ENCODE assay signal across 11 cellular contexts in the genomic region with DNA sequence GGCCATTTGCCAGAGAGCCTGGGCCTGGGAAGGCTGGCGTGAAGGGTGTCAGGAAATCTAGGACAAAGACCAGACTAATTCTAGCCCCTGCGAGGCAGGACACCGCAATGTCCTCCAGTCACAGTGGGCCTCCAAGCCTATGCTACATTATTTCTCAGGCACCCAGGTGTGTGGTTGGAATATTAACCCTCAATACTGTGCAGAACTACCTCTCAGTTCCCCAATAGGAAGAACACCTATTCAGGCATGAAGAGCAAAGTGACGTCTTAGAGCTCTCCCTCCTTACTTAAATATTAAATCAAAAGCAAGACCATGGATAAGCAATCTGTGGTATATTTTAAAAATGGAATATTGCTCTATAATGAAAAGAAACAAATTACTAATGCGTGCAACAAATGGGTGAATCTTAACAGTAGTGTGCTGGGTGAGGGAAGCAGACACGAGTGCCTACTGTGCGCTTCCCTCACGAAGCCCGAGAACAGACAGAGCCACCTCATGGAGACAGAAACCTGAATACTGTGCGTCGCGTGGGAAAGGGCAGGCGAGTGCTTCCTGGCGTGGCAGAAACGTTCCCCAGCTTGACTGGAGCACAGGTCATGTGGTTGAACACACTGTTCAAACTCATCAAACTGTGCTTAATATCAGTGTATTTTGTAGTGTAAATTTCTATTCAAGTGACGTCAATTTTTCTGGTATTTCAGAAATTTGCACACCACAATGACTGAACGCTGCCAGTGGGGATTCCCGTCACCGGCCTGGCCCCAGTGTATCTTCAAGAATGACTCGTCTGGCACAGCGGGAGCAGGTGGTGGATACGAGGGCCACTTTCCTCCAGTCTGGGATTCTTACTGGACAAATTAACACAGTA. TPM values are rescaled to one million over a fixed set of nuclear protein-coding genes. Genes with fewer than 3 reads are reported as not detected.
DNase-seq lines count a peak whose midpoint lies in the region; ATAC-seq and TF ChIP-seq lines count a peak whose summit lies in the region.
"Had no signal": no experiment of that assay in that cellular context is flagged by ENCODE, and none has a peak within 500 bp of the region (broad histone marks: within the 10 kb centered on the region; RNA-seq: fewer than 3 reads in every experiment).

No MANE protein-coding gene starts in this region.

- no peaks in the 10 kb centered on the region for H3K27me3 Mint-ChIP-seq in activated T-helper 17 cell treated with anti-CD3 and anti-CD28 coated beads, Interleukin-2, amount 50 U/mL, for 72 hours

- intact Hi-C loops in posterior cingulate gyrus (cut with DNase I) = no loop called here
- intact Hi-C loops in heart right ventricle (cut with DNase I) = no loop called here

- H3K4me1 ChIP-seq in BLaER1 (peaks cover 21% of the 10 kb centered on the region), heart right ventricle (no peaks in the 10 kb centered on the region)
- H3K4me1 ChIP-seq: sigmoid colon, uterus had no signal

- peak; percentile 70 for ATAC-seq in GM18909 (IDR thresholded peaks at IDR 0.05; ENCODE audit: poor library complexity, unreplicated experiment)
- ATAC-seq in HG02943 (IDR thresholded peaks at IDR 0.05; ENCODE audit: low read depth, unreplicated experiment) = peak; percentile 61
- ATAC-seq in activated T-helper 17 cell treated with anti-CD3 and anti-CD28 coated beads, Interleukin-2, amount 50 U/mL, for 72 hours (replicated peaks) = peak; percentile 92
- no peak for ATAC-seq in heart right ventricle
- ATAC-seq: Right ventricle myocardium inferior had no signal

- H3K36me3 Mint-ChIP-seq in activated T-helper 17 cell treated with anti-CD3 and anti-CD28 coated beads, Interleukin-2, amount 50 U/mL, for 72 hours (ENCODE audit: low read depth) = no peaks in the 10 kb centered on the region

- no peak for TF ChIP-seq CTCF in heart right ventricle (IDR thresholded peaks at IDR 0.05)
- no peak for TF ChIP-seq CTCF in foreskin fibroblast (IDR thresholded peaks at IDR 0.05; ENCODE audit: low read depth, low read length)

- no peak overlapping the region for H3K4me3 ChIP-seq in BLaER1
- no peak overlapping the region for H3K4me3 ChIP-seq in heart right ventricle
- no peak overlapping the region for H3K4me3 ChIP-seq in foreskin fibroblast (ENCODE audit: low read depth in 1 of 2, low read length in 2 of 2)
- H3K4me3 ChIP-seq: sigmoid colon, uterus had no signal

- DNase-seq in posterior cingulate gyrus (no peak), heart right ventricle (no peak), hepatic stellate cell (ENCODE audit: low spot score) (no peak), foreskin fibroblast (no peak)
- DNase-seq: sigmoid colon, uterus had no signal

- H3K9ac ChIP-seq in BLaER1 = no peak overlapping the region

- no peaks in the 10 kb centered on the region for H3K27me3 ChIP-seq in BLaER1
- no peaks in the 10 kb centered on the region for H3K27me3 ChIP-seq in heart right ventricle
- H3K27me3 ChIP-seq: sigmoid colon, uterus had no signal

- no peaks in the 10 kb centered on the region for H4K20me1 ChIP-seq in BLaER1

- H3K4me2 ChIP-seq in BLaER1 = peak overlapping the region; percentile 37; the same call in 1 of the 2 replicates

- H3K9me3 Mint-ChIP-seq in activated T-helper 17 cell treated with anti-CD3 and anti-CD28 coated beads, Interleukin-2, amount 50 U/mL, for 72 hours = no peaks in the 10 kb centered on the region

- peaks cover 5% of the 10 kb centered on the region for H3K4me1 Mint-ChIP-seq in activated T-helper 17 cell treated with anti-CD3 and anti-CD28 coated beads, Interleukin-2, amount 50 U/mL, for 72 hours

- no peak overlapping the region for H3K27ac ChIP-seq in BLaER1
- no peak overlapping the region for H3K27ac ChIP-seq in heart right ventricle
- H3K27ac ChIP-seq: sigmoid colon, uterus had no signal

- H3K36me3 ChIP-seq in BLaER1 (peaks cover 27% of the 10 kb centered on the region), heart right ventricle (peaks cover 0 to 9% (median 0%) of the 10 kb centered on the region in 9 donors)
- H3K36me3 ChIP-seq: sigmoid colon, uterus had no signal

- H3K27ac Mint-ChIP-seq in activated T-helper 17 cell treated with anti-CD3 and anti-CD28 coated beads, Interleukin-2, amount 50 U/mL, for 72 hours = peak overlapping the region; percentile 28

- H3K9me3 ChIP-seq in BLaER1 (no peaks in the 10 kb centered on the region), heart right ventricle (no peaks in the 10 kb centered on the region)
- H3K9me3 ChIP-seq: sigmoid colon, uterus had no signal

- peak overlapping the region; percentile 41 for H3K4me3 Mint-ChIP-seq in activated T-helper 17 cell treated with anti-CD3 and anti-CD28 coated beads, Interleukin-2, amount 50 U/mL, for 72 hours

- 88 to 91% methylated on average over 22 of the region's 22 CpGs for WGBS in heart right ventricle, 2 donors

RNA-seq across cellular contexts. Expression of a gene that starts 15.5 kb away (rescaled TPM):
- total RNA-seq in activated T-helper 17 cell treated with anti-CD3 and anti-CD28 coated beads, Interleukin-2, amount 50 U/mL, for 72 hours = 1 to 10 TPM in 1 of 2 donors, under 1 TPM in 1; 0.48 to 1.4 TPM
- total RNA-seq in heart right ventricle = 1 to 10 TPM in 7 of 10 donors, under 1 TPM in 3; 0.82 to 1.8 (median 1.3) TPM
- polyA plus RNA-seq in heart right ventricle = 1 to 10 TPM; 1.1 to 1.5 TPM

Comparison
In these comparisons a context has a peak if more than half of its experiments do, and no peak if none do; other contexts are left out.
1. ATAC-seq: peak in GM18909 (single experiment), HG02943 (single experiment) and activated T-helper 17 cell treated with anti-CD3 and anti-CD28 coated beads, Interleukin-2, amount 50 U/mL, for 72 hours (single experiment); none in heart right ventricle (0 of 8).